In genomic region chr11:3154001-3154599, GRCh38 we compare ENCODE assay signal across 11 cellular contexts. TPM values are rescaled to one million over a fixed set of nuclear protein-coding genes. Genes with fewer than 3 reads are reported as not detected.
DNase-seq lines count a peak whose midpoint lies in the region; ATAC-seq and TF ChIP-seq lines count a peak whose summit lies in the region.
"Had no signal": no experiment of that assay in that cellular context is flagged by ENCODE, and none has a peak within 500 bp of the region (broad histone marks: within the 10 kb centered on the region; RNA-seq: fewer than 3 reads in every experiment).

No MANE protein-coding gene starts in this region.

- ATAC-seq in thoracic aorta (ENCODE audit: insufficient number of reproducible peaks, low FRiP score, low read depth) (no peak), HG03159 (IDR thresholded peaks at IDR 0.05; ENCODE audit: unreplicated experiment) (no peak)
- ATAC-seq: activated CD4-positive, CD25-positive, alpha-beta regulatory T cell treated with anti-CD3 and anti-CD28 coated beads, Interleukin-2, amount 50 U/mL, for 24 hours; foreskin keratinocyte had no signal

- H3K4me1 Mint-ChIP-seq in chondrocyte (ENCODE audit: low read depth), result peaks cover 78% of the 10 kb centered on the region
- H3K4me1 Mint-ChIP-seq in mesothelial cell of epicardium, result peaks cover 60% of the 10 kb centered on the region

- peak overlapping the region; percentile 81 to 96 for H3K27ac ChIP-seq in thoracic aorta
- H3K27ac ChIP-seq: foreskin keratinocyte had no signal

- TF ChIP-seq CTCF in chondrocyte (IDR thresholded peaks at IDR 0.05), result no peak
- TF ChIP-seq CTCF in mesothelial cell of epicardium (IDR thresholded peaks at IDR 0.05; ENCODE audit: unreplicated experiment), result no peak
- TF ChIP-seq CTCF in thoracic aorta (IDR thresholded peaks at IDR 0.05), result no peak

- H3K36me3 Mint-ChIP-seq in chondrocyte (ENCODE audit: low read depth) (peaks cover 2% of the 10 kb centered on the region), mesothelial cell of epicardium (peaks cover 1% of the 10 kb centered on the region)

- H3K4me3 Mint-ChIP-seq in chondrocyte (ENCODE audit: unreplicated experiment) (no peak overlapping the region), mesothelial cell of epicardium (no peak overlapping the region)
- H3K4me3 Mint-ChIP-seq: activated naive CD8-positive, alpha-beta T cell treated with anti-CD3 and anti-CD28 coated beads, Interleukin-2, amount 10 ng/mL, durations not matched to agents 7 days and 5 days had no signal

- H3K9me3 Mint-ChIP-seq in chondrocyte (ENCODE audit: low read depth), result no peaks in the 10 kb centered on the region
- H3K9me3 Mint-ChIP-seq in mesothelial cell of epicardium, result no peaks in the 10 kb centered on the region
- H3K9me3 Mint-ChIP-seq: activated naive CD8-positive, alpha-beta T cell treated with anti-CD3 and anti-CD28 coated beads, Interleukin-2, amount 10 ng/mL, durations not matched to agents 7 days and 5 days had no signal

- peak overlapping the region; percentile 45 for H3K4me3 ChIP-seq in thoracic aorta

- H3K27me3 Mint-ChIP-seq in chondrocyte (ENCODE audit: low read depth), result no peaks in the 10 kb centered on the region
- peaks cover 3% of the 10 kb centered on the region for H3K27me3 Mint-ChIP-seq in mesothelial cell of epicardium (ENCODE audit: low read depth)
- H3K27me3 Mint-ChIP-seq: activated naive CD8-positive, alpha-beta T cell treated with anti-CD3 and anti-CD28 coated beads, Interleukin-2, amount 10 ng/mL, durations not matched to agents 7 days and 5 days had no signal

- H3K27ac Mint-ChIP-seq in chondrocyte (ENCODE audit: unreplicated experiment) (peak overlapping the region; percentile 77), mesothelial cell of epicardium (peak overlapping the region; percentile 69)
- H3K27ac Mint-ChIP-seq: activated naive CD8-positive, alpha-beta T cell treated with anti-CD3 and anti-CD28 coated beads, Interleukin-2, amount 10 ng/mL, durations not matched to agents 7 days and 5 days had no signal

- no peaks in the 10 kb centered on the region for H3K27me3 ChIP-seq in thoracic aorta (replicated peaks; ENCODE audit: insufficient read depth)
- H3K27me3 ChIP-seq: foreskin keratinocyte had no signal

- no peaks in the 10 kb centered on the region for H3K9me3 ChIP-seq in thoracic aorta

- H3K36me3 ChIP-seq in thoracic aorta, result no peaks in the 10 kb centered on the region

- DNase-seq in NCI-H2107 (lab: John Stamatoyannopoulos, UW), result peak; percentile 61
- DNase-seq in chondrocyte (ENCODE audit: low spot score), result peak; percentile 84
- DNase-seq in mesothelial cell of epicardium (ENCODE audit: low spot score in 2 of 2, unreplicated experiment in 2 of 2), result no peak
- no peak for DNase-seq in thoracic aorta (ENCODE audit: low spot score)
- DNase-seq in putamen (ENCODE audit: low spot score), result no peak
- no peak for DNase-seq in middle frontal gyrus (ENCODE audit: extremely low spot score, low spot score)
- DNase-seq: activated naive CD8-positive, alpha-beta T cell treated with anti-CD3 and anti-CD28 coated beads, Interleukin-2, amount 10 ng/mL, durations not matched to agents 7 days and 5 days; foreskin keratinocyte; KG1 had no signal

- H3K4me1 ChIP-seq in thoracic aorta (ENCODE audit: control insufficient read depth in 1 of 2, low read depth in 2 of 2), result peaks cover 43 to 98% of the 10 kb centered on the region in 2 donors
- H3K4me1 ChIP-seq: foreskin keratinocyte had no signal

RNA-seq across cellular contexts. Expression of gene OSBPL5, which starts 11.0 kb away (rescaled TPM):
- total RNA-seq in chondrocyte (43.9 to 78.9 TPM (median 47.6 TPM) in 3 replicates), mesothelial cell of epicardium (31.6 to 37.1 TPM (median 34.4 TPM) in 3 replicates), thoracic aorta (100 to 1,000 TPM in 1 of 2 donors, 10 to 100 TPM in 1; 99.9 to 121 TPM)

Comparison
In these comparisons a context has a peak if more than half of its experiments do, and no peak if none do; other contexts are left out.
1. DNase-seq: peak in NCI-H2107 (single experiment) and chondrocyte (single experiment); none in mesothelial cell of epicardium (0 of 2), thoracic aorta (single experiment), putamen (single experiment) and middle frontal gyrus (single experiment).